Comparison of ENCODE assay signal across 11 cellular contexts in genomic region chr11:3893311-3893710, GRCh38. TPM values are rescaled to one million over a fixed set of nuclear protein-coding genes. Genes with fewer than 3 reads are reported as not detected.
DNase-seq lines count a peak whose midpoint lies in the region; ATAC-seq, FAIRE-seq and TF ChIP-seq lines count a peak whose summit lies in the region.
"Had no signal": no experiment of that assay in that cellular context is flagged by ENCODE, and none has a peak within 500 bp of the region (broad histone marks: within the 10 kb centered on the region; RNA-seq: fewer than 3 reads in every experiment).

No MANE protein-coding gene starts in this region.

- H3K4me1 ChIP-seq in Loucy (ENCODE audit: insufficient read depth, low read length, poor library complexity, severe bottlenecking): peaks cover 55% of the 10 kb centered on the region

- peaks cover 84% of the 10 kb centered on the region for H3K79me2 ChIP-seq in Loucy (ENCODE audit: insufficient read depth, low read length)

- H3K4me3 ChIP-seq in GM08714 (ENCODE audit: low read length) (peak overlapping the region; percentile 71; the same call in 1 of the 2 replicates), Loucy (ENCODE audit: low read length, poor library complexity, severe bottlenecking) (peak overlapping the region; percentile 54), coronary artery (no peak overlapping the region)

- no peak overlapping the region for H2AFZ ChIP-seq in Loucy (ENCODE audit: low read length)

- H3K27ac Mint-ChIP-seq in immature natural killer cell: peak overlapping the region in 5 of 6 donors; percentile 26 to 91 (median 41)

- no peaks in the 10 kb centered on the region for H3K36me3 ChIP-seq in Loucy (ENCODE audit: insufficient read depth, low read length)

- TF ChIP-seq POLR2A in H54 (IDR thresholded peaks at IDR 0.05; ENCODE audit: low read depth, low read length): no peak

- H3F3A ChIP-seq in Loucy (ENCODE audit: low read depth): peaks cover 3% of the 10 kb centered on the region; the same call in 1 of the 2 replicates

- H3K4me2 ChIP-seq in Loucy (ENCODE audit: low read depth, low read length, poor library complexity, severe bottlenecking): peak overlapping the region; percentile 73

- H3K4me3 Mint-ChIP-seq in immature natural killer cell: peak overlapping the region in 4 of 5 donors; percentile 49 to 68 (median 58)

- H3K9me3 ChIP-seq in Loucy (ENCODE audit: insufficient read depth, low read depth, low read length): no peaks in the 10 kb centered on the region

- TF ChIP-seq CTCF in 22Rv1 (IDR thresholded peaks at IDR 0.05): no peak
- TF ChIP-seq CTCF in Loucy (conservative IDR thresholded peaks at IDR 0.05; ENCODE audit: low read length): no peak
- TF ChIP-seq CTCF in coronary artery (IDR thresholded peaks at IDR 0.05): no peak

- ATAC-seq in HG03108 (IDR thresholded peaks at IDR 0.05; ENCODE audit: unreplicated experiment) (no peak), GM21360 (IDR thresholded peaks at IDR 0.05; ENCODE audit: unreplicated experiment) (no peak)

- H3K9me3 Mint-ChIP-seq in immature natural killer cell: no peaks in the 10 kb centered on the region
- H3K9me3 Mint-ChIP-seq: HFFc6 had no signal

- no peaks in the 10 kb centered on the region for H3K27me3 ChIP-seq in Loucy (ENCODE audit: insufficient read depth, low read length, poor library complexity, severe bottlenecking)

- peak overlapping the region; percentile 43 for H3K9ac ChIP-seq in Loucy (ENCODE audit: low read depth, low read length, poor library complexity, severe bottlenecking)

- H4K20me1 ChIP-seq in Loucy (ENCODE audit: insufficient read depth, low read length, poor library complexity, severe bottlenecking): peaks cover 25% of the 10 kb centered on the region

- H3K27ac ChIP-seq in 22Rv1: peak overlapping the region; percentile 66
- H3K27ac ChIP-seq in coronary artery: no peak overlapping the region

- H3K27me3 Mint-ChIP-seq in immature natural killer cell (ENCODE audit: low read depth in 3 of 3): no peaks in the 10 kb centered on the region

- peaks cover 0 to 5% (median 0%) of the 10 kb centered on the region in 3 donors for H3K36me3 Mint-ChIP-seq in immature natural killer cell

- no peaks in the 10 kb centered on the region for H3K9me2 ChIP-seq in Loucy (replicated peaks; ENCODE audit: low read depth, low read length)

- no peak for DNase-seq in immature natural killer cell
- no peak for DNase-seq in H54 (ENCODE audit: insufficient read length, low spot score)
- DNase-seq in coronary artery (ENCODE audit: low spot score): no peak
- DNase-seq: effector memory CD4-positive, alpha-beta T cell; stimulated activated CD8-positive, alpha-beta memory T cell treated with anti-CD3 and anti-CD28 coated beads, Interleukin-4, amount 100 ng/mL, for 48 hours had no signal

- peaks cover 73 to 85% of the 10 kb centered on the region in 2 donors for H3K4me1 Mint-ChIP-seq in immature natural killer cell

- FAIRE-seq in H54 (lab: Jason Lieb, UNC): no peak

RNA-seq across cellular contexts. Expression of gene STIM1, which starts 37.8 kb away (rescaled TPM):
- polyA plus RNA-seq in immature natural killer cell: 10 to 100 TPM; 28.7 to 53.1 (median 45.5) TPM

RNA-seq across cellular contexts. Expression of gene RHOG, which starts 52.6 kb away (rescaled TPM):
- polyA plus RNA-seq in immature natural killer cell: 100 to 1,000 TPM; 167 to 292 (median 199) TPM
